ENCODE assay signal across 26 cellular contexts in the genomic region with DNA sequence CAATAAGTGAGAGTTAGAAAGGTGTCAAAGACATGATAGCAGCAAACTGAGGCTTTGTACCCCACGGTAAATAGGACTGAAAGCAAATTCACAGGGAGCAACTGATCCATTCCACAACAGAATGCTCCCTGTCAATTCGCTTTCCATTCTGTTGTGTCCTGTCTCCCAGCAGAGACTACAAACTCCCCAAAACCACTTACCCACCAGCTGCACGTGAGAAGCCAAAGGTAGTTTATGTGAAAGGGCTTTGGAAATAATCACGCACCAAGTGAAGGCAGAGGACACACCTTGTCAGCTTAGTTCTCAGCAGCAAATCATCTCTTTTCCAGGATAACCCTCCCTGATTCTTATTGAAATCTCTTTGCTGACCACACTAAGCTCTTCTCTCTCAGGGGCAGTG. TPM values are rescaled to one million over a fixed set of nuclear protein-coding genes. Genes with fewer than 3 reads are reported as not detected.
DNase-seq lines count a peak whose midpoint lies in the region; ATAC-seq, FAIRE-seq and TF ChIP-seq lines count a peak whose summit lies in the region.
"Had no signal": no experiment of that assay in that cellular context is flagged by ENCODE, and none has a peak within 500 bp of the region (broad histone marks: within the 10 kb centered on the region; RNA-seq: fewer than 3 reads in every experiment).

No MANE protein-coding gene starts in this region.

- H3K9ac ChIP-seq in HepG2 (ENCODE audit: insufficient read depth, low read depth, low read length) = no peak overlapping the region
- H3K9ac ChIP-seq: BLaER1 treated with 17β-estradiol and CSF1 and Interleukin-3, amounts not matched to agents 10 nM and 100 nM; neural progenitor cell had no signal

- no peaks in the 10 kb centered on the region for H3K36me3 ChIP-seq in HepG2 (replicated peaks in 1 of 2; ENCODE audit: control insufficient read depth in 1 of 2, insufficient read depth in 2 of 2, low read length in 2 of 2)
- H3K36me3 ChIP-seq in right lobe of liver = no peaks in the 10 kb centered on the region
- peaks cover 3 to 100% of the 10 kb centered on the region in 2 donors for H3K36me3 ChIP-seq in gastroesophageal sphincter
- H3K36me3 ChIP-seq: BLaER1 treated with 17β-estradiol and CSF1 and Interleukin-3, amounts not matched to agents 10 nM and 100 nM; MG63; neural progenitor cell had no signal

- H3K9me3 Mint-ChIP-seq in osteocyte (ENCODE audit: unreplicated experiment) = no peaks in the 10 kb centered on the region
- H3K9me3 Mint-ChIP-seq in activated T-helper 2 cell treated with anti-CD3 and anti-CD28 coated beads, Interferon-gamma antibody, Interleukin-2, Interleukin-4, amounts not matched to agents 10 μg/mL and 5 μg/mL and 100 μg/mL, durations not matched to agents 14 hours and 24 hours and 36 hours = no peaks in the 10 kb centered on the region
- H3K9me3 Mint-ChIP-seq: activated naive CD4-positive, alpha-beta T cell treated with anti-CD3 and anti-CD28 coated beads, Interleukin-2, amount 50 U/mL, for 24 hours; activated T-cell treated with anti-CD3 and anti-CD28 coated beads, Interleukin-2, amount 50 U/mL, for 72 hours; neural progenitor cell had no signal

- FAIRE-seq in HepG2 (lab: Jason Lieb, UNC) = no peak
- FAIRE-seq: endometrium had no signal

- peak overlapping the region; percentile 82 for H3K27ac Mint-ChIP-seq in osteocyte (ENCODE audit: unreplicated experiment)
- H3K27ac Mint-ChIP-seq in activated T-helper 2 cell treated with anti-CD3 and anti-CD28 coated beads, Interferon-gamma antibody, Interleukin-2, Interleukin-4, amounts not matched to agents 10 μg/mL and 5 μg/mL and 100 μg/mL, durations not matched to agents 14 hours and 24 hours and 36 hours = no peak overlapping the region
- H3K27ac Mint-ChIP-seq: activated naive CD4-positive, alpha-beta T cell treated with anti-CD3 and anti-CD28 coated beads, Interleukin-2, amount 50 U/mL, for 24 hours; activated T-cell treated with anti-CD3 and anti-CD28 coated beads, Interleukin-2, amount 50 U/mL, for 72 hours had no signal

- DNase-seq in HepG2 (ENCODE audit: low spot score) (no peak), right lobe of liver (no peak), osteocyte (ENCODE audit: extremely low spot score, unreplicated experiment) (no peak), posterior vena cava (ENCODE audit: low spot score) (no peak), erythroblast (lab: John Stamatoyannopoulos, UW) (no peak)
- no peak for DNase-seq in activated T-helper 2 cell treated with anti-CD3 and anti-CD28 coated beads, Interferon-gamma antibody, Interleukin-2, Interleukin-4, amounts not matched to agents 10 μg/mL and 5 μg/mL and 100 μg/mL, durations not matched to agents 14 hours and 24 hours and 36 hours (ENCODE audit: low spot score)
- DNase-seq: activated T-cell treated with anti-CD3 and anti-CD28 coated beads, Interleukin-2, amount 50 U/mL, for 72 hours; body of pancreas; cortex of kidney; EL; hypothalamus; islet precursor cell; MG63; NCI-H146; NCI-H2171; NCI-H69; SW 1271 had no signal

- POLR2A ChIA-PET in HepG2 (lab: Yijun Ruan, JAX) = no interaction called here

- intact Hi-C loops in HepG2 (cut with micrococcal nuclease; ENCODE audit: unreplicated experiment) (no loop called here), right lobe of liver (cut with DNase I) (no loop called here), posterior vena cava (cut with DNase I) (no loop called here)
- intact Hi-C loops in activated T-helper 2 cell treated with anti-CD3 and anti-CD28 coated beads, Interferon-gamma antibody, Interleukin-2, Interleukin-4, amounts not matched to agents 10 μg/mL and 5 μg/mL and 100 μg/mL, durations not matched to agents 14 hours and 24 hours and 36 hours (cut with micrococcal nuclease) = no loop called here

- peaks cover 75% of the 10 kb centered on the region for H3K4me1 ChIP-seq in HepG2 (ENCODE audit: insufficient read depth, low read length)
- H3K4me1 ChIP-seq in right lobe of liver = peaks cover 0 to 2% (median 0%) of the 10 kb centered on the region in 4 donors
- peaks cover 0 to 87% (median 35%) of the 10 kb centered on the region in 3 donors for H3K4me1 ChIP-seq in gastroesophageal sphincter

- in situ Hi-C loops in HepG2 (cut with HindIII; ENCODE audit: extremely low pct_ligation_motif_present, low pct_unique_long_range_greater_than_20kb) = no loop called here

- TF ChIP-seq RAD21 in HepG2 (CRISPR knock-in tag; IDR thresholded peaks at IDR 0.05) = no peak

- H3K27me3 Mint-ChIP-seq in osteocyte (ENCODE audit: unreplicated experiment) = no peaks in the 10 kb centered on the region
- H3K27me3 Mint-ChIP-seq in activated T-helper 2 cell treated with anti-CD3 and anti-CD28 coated beads, Interferon-gamma antibody, Interleukin-2, Interleukin-4, amounts not matched to agents 10 μg/mL and 5 μg/mL and 100 μg/mL, durations not matched to agents 14 hours and 24 hours and 36 hours (ENCODE audit: low read depth) = no peaks in the 10 kb centered on the region
- H3K27me3 Mint-ChIP-seq: activated naive CD4-positive, alpha-beta T cell treated with anti-CD3 and anti-CD28 coated beads, Interleukin-2, amount 50 U/mL, for 24 hours had no signal

- TF ChIP-seq EP300 in HepG2 (IDR thresholded peaks at IDR 0.05; ENCODE audit: low read depth in 2 of 2, low read length in 2 of 2) (no peak), HepG2 (CRISPR knock-in tag; IDR thresholded peaks at IDR 0.05; ENCODE audit: borderline replicate concordance) (no peak), gastroesophageal sphincter (IDR thresholded peaks at IDR 0.05) (no peak)

- no TSS peak for BruUV-seq in HepG2 (replicated peaks; lab: Mats Ljungman, UMichigan)

- H3K79me2 ChIP-seq in HepG2 (ENCODE audit: insufficient read depth, low read length) = no peaks in the 10 kb centered on the region

- no peak for ATAC-seq in HepG2
- no peak for ATAC-seq in right lobe of liver
- no peak for ATAC-seq in gastroesophageal sphincter
- no peak for ATAC-seq in HG03460 (IDR thresholded peaks at IDR 0.05; ENCODE audit: unreplicated experiment)
- ATAC-seq: activated T-cell treated with anti-CD3 and anti-CD28 coated beads, Interleukin-2, amount 50 U/mL, for 72 hours; body of pancreas had no signal

- H3K27me3 ChIP-seq in HepG2 (ENCODE audit: control insufficient read depth in 1 of 2, insufficient read depth in 2 of 2, low read length in 2 of 2) = no peaks in the 10 kb centered on the region
- H3K27me3 ChIP-seq in right lobe of liver = no peaks in the 10 kb centered on the region
- H3K27me3 ChIP-seq in gastroesophageal sphincter = no peaks in the 10 kb centered on the region
- H3K27me3 ChIP-seq: BLaER1 treated with 17β-estradiol and CSF1 and Interleukin-3, amounts not matched to agents 10 nM and 100 nM; body of pancreas; MG63; neural progenitor cell had no signal

- H3K9me3 ChIP-seq in HepG2 (ENCODE audit: low read length) (no peaks in the 10 kb centered on the region), right lobe of liver (no peaks in the 10 kb centered on the region), gastroesophageal sphincter (no peaks in the 10 kb centered on the region)
- H3K9me3 ChIP-seq: BLaER1 treated with 17β-estradiol and CSF1 and Interleukin-3, amounts not matched to agents 10 nM and 100 nM; body of pancreas; MG63 had no signal

- H3K36me3 Mint-ChIP-seq in osteocyte (ENCODE audit: unreplicated experiment) = peaks cover 58% of the 10 kb centered on the region
- no peaks in the 10 kb centered on the region for H3K36me3 Mint-ChIP-seq in activated T-helper 2 cell treated with anti-CD3 and anti-CD28 coated beads, Interferon-gamma antibody, Interleukin-2, Interleukin-4, amounts not matched to agents 10 μg/mL and 5 μg/mL and 100 μg/mL, durations not matched to agents 14 hours and 24 hours and 36 hours (ENCODE audit: low read depth)
- H3K36me3 Mint-ChIP-seq: activated naive CD4-positive, alpha-beta T cell treated with anti-CD3 and anti-CD28 coated beads, Interleukin-2, amount 50 U/mL, for 24 hours; neural progenitor cell had no signal

- H3K27ac ChIP-seq in HepG2 (ENCODE audit: extremely low read length, insufficient read depth, low read length) (no peak overlapping the region), right lobe of liver (no peak overlapping the region), gastroesophageal sphincter (peak overlapping the region; percentile 93 to 100 (median 95))
- H3K27ac ChIP-seq: BLaER1 treated with 17β-estradiol and CSF1 and Interleukin-3, amounts not matched to agents 10 nM and 100 nM; body of pancreas; neural progenitor cell had no signal

- 82% methylated on average over 4 of the region's 4 CpGs for WGBS in HepG2 (ENCODE audit: low lambda C conversion rate)
- WGBS in right lobe of liver (ENCODE audit: insufficient coverage, low coverage, low lambda C conversion rate, missing lambda C conversion rate) = 61% methylated on average over 2 of the region's 4 CpGs
- WGBS in gastroesophageal sphincter (ENCODE audit: low coverage in 1 of 2), 2 donors = 34 to 48% methylated on average over 4 of the region's 4 CpGs

- TF ChIP-seq POLR2A in HepG2 (IDR thresholded peaks at IDR 0.05; ENCODE audit: insufficient read depth in 1 of 2, low read depth in 2 of 2, low read length in 2 of 2) (no peak), right lobe of liver (IDR thresholded peaks at IDR 0.05) (no peak), gastroesophageal sphincter (IDR thresholded peaks at IDR 0.05) (peak in 1 of 2 donors; percentile 7), erythroblast (IDR thresholded peaks at IDR 0.05; ENCODE audit: low read length) (no peak)

- H3K4me3 ChIP-seq in HepG2 (replicated peaks in 1 of 3; ENCODE audit: insufficient read depth in 1 of 3, low read depth in 2 of 3, low read length in 3 of 3) = no peak overlapping the region
- H3K4me3 ChIP-seq in right lobe of liver = no peak overlapping the region
- H3K4me3 ChIP-seq in gastroesophageal sphincter = no peak overlapping the region
- H3K4me3 ChIP-seq: BLaER1 treated with 17β-estradiol and CSF1 and Interleukin-3, amounts not matched to agents 10 nM and 100 nM; body of pancreas; MG63; neural progenitor cell had no signal

- no peak overlapping the region for H3K4me3 Mint-ChIP-seq in osteocyte (ENCODE audit: unreplicated experiment)
- H3K4me3 Mint-ChIP-seq in activated T-helper 2 cell treated with anti-CD3 and anti-CD28 coated beads, Interferon-gamma antibody, Interleukin-2, Interleukin-4, amounts not matched to agents 10 μg/mL and 5 μg/mL and 100 μg/mL, durations not matched to agents 14 hours and 24 hours and 36 hours (ENCODE audit: low read depth) = no peak overlapping the region
- H3K4me3 Mint-ChIP-seq: activated naive CD4-positive, alpha-beta T cell treated with anti-CD3 and anti-CD28 coated beads, Interleukin-2, amount 50 U/mL, for 24 hours; activated T-cell treated with anti-CD3 and anti-CD28 coated beads, Interleukin-2, amount 50 U/mL, for 72 hours; neural progenitor cell had no signal

- H3K4me1 Mint-ChIP-seq in osteocyte (ENCODE audit: unreplicated experiment) = peaks cover 63% of the 10 kb centered on the region
- H3K4me1 Mint-ChIP-seq in activated T-helper 2 cell treated with anti-CD3 and anti-CD28 coated beads, Interferon-gamma antibody, Interleukin-2, Interleukin-4, amounts not matched to agents 10 μg/mL and 5 μg/mL and 100 μg/mL, durations not matched to agents 14 hours and 24 hours and 36 hours (ENCODE audit: low read depth) = peaks cover under 1% of the 10 kb centered on the region

- CTCF ChIA-PET in HepG2 (lab: Yijun Ruan, JAX; ENCODE audit: low intra/inter-chr PET ratio, low total read pairs) = no interaction called here

- no peak for TF ChIP-seq CTCF in HepG2 (CRISPR knock-in tag; IDR thresholded peaks at IDR 0.05)
- TF ChIP-seq CTCF in right lobe of liver (IDR thresholded peaks at IDR 0.05) = no peak
- no peak for TF ChIP-seq CTCF in gastroesophageal sphincter (IDR thresholded peaks at IDR 0.05)
- TF ChIP-seq CTCF in osteocyte (IDR thresholded peaks at IDR 0.05) = no peak

- no peak overlapping the region for H2AFZ ChIP-seq in HepG2 (ENCODE audit: low read length)
- H2AFZ ChIP-seq: neural progenitor cell had no signal

- H4K20me1 ChIP-seq in HepG2 (ENCODE audit: insufficient read depth, low read length) = no peaks in the 10 kb centered on the region
- H4K20me1 ChIP-seq: BLaER1 treated with 17β-estradiol and CSF1 and Interleukin-3, amounts not matched to agents 10 nM and 100 nM had no signal

- H3K4me2 ChIP-seq in HepG2 (ENCODE audit: low read depth, low read length) = peak overlapping the region; percentile 9; the same call in 1 of the 2 replicates
- H3K4me2 ChIP-seq: neural progenitor cell had no signal

RNA-seq across cellular contexts. Expression of a gene that starts 46.6 kb away (rescaled TPM):
- total RNA-seq in HepG2 (2016; rRNA removed; fragmentation: Illumina TruSeq; extraction: Trizol) (0.29 and 0.32 TPM in 2 replicates), right lobe of liver (not detected), gastroesophageal sphincter (1 to 10 TPM; 2.3 to 7.2 (median 4.0) TPM), osteocyte (not detected in 2 replicates), posterior vena cava (10 to 100 TPM in 1 of 2 donors, 1 to 10 TPM in 1; 8.5 to 15.2 TPM)
- total RNA-seq in HepG2 (2016; cell fraction: cytosol; rRNA removed; fragmentation: Illumina TruSeq; extraction: Trizol; ENCODE audit: low read depth) = 0.71 and 1.4 TPM in 2 replicates
- 0.48 and 0.80 TPM in 2 replicates for total RNA-seq in HepG2 (2016; cell fraction: insoluble cytoplasmic fraction; rRNA removed; fragmentation: Illumina TruSeq; extraction: Trizol)
- total RNA-seq in HepG2 (2016; cell fraction: membrane; rRNA removed; fragmentation: Illumina TruSeq; extraction: Trizol) = 0.37 and 0.55 TPM in 2 replicates
- not detected in 2 replicates for total RNA-seq in HepG2 (2016; cell fraction: nucleus; rRNA removed; fragmentation: Illumina TruSeq; extraction: Trizol)
- 2.6 and 5.0 TPM in 2 replicates for polyA plus RNA-seq in HepG2 (2011; rRNA removed)
- polyA plus RNA-seq in HepG2 (2011; cell fraction: cytosol; rRNA removed) = 3.4 and 4.2 TPM in 2 replicates
- polyA plus RNA-seq in HepG2 (2011; cell fraction: nucleus; rRNA removed) = 1.4 and 3.5 TPM in 2 replicates
- 2.6 and 3.0 TPM in 2 replicates for polyA plus RNA-seq in HepG2 (2012)
- 0.71 and 0.88 TPM in 2 replicates for polyA plus RNA-seq in HepG2 (2016; cell fraction: cytosol; fragmentation: Illumina TruSeq; extraction: Trizol; ENCODE audit: low read depth)
- 0.54 and 0.76 TPM in 2 replicates for polyA plus RNA-seq in HepG2 (2016; cell fraction: insoluble cytoplasmic fraction; fragmentation: Illumina TruSeq; extraction: Trizol; ENCODE audit: low read depth)
- polyA plus RNA-seq in HepG2 (2016; cell fraction: membrane; fragmentation: Illumina TruSeq; extraction: Trizol; ENCODE audit: low read depth) = 0.31 and 0.54 TPM in 2 replicates
- polyA plus RNA-seq in HepG2 (2016; cell fraction: nucleus; fragmentation: Illumina TruSeq; extraction: Trizol; ENCODE audit: insufficient read depth, low read depth) = 1.0 TPM in 1 of 2 replicates, not detected in the other
- 2.3 TPM in 1 of 2 replicates, not detected in the other for polyA minus RNA-seq in HepG2 (2011; rRNA and poly(A)+ RNA removed; ENCODE audit: low replicate concordance)
- polyA minus RNA-seq in HepG2 (2011; cell fraction: cytosol; rRNA and poly(A)+ RNA removed) = not detected in 2 replicates
- polyA minus RNA-seq in HepG2 (2011; cell fraction: nucleus; rRNA and poly(A)+ RNA removed) = not detected in 2 replicates
- not detected in 2 replicates for total RNA-seq in activated T-helper 2 cell treated with anti-CD3 and anti-CD28 coated beads, Interferon-gamma antibody, Interleukin-2, Interleukin-4, amounts not matched to agents 10 μg/mL and 5 μg/mL and 100 μg/mL, durations not matched to agents 14 hours and 24 hours and 36 hours
- total RNA-seq: A673; activated T-cell treated with anti-CD3 and anti-CD28 coated beads, Interleukin-2, amount 50 U/mL, for 72 hours; body of pancreas; mononuclear cell; OCI-LY7 had no signal

Comparison
In these comparisons a context has a peak if more than half of its experiments do, and no peak if none do; other contexts are left out.
1. H3K27ac ChIP-seq: peak in gastroesophageal sphincter (4 of 4); none in HepG2 (single experiment) and right lobe of liver (0 of 3).